Comparison of ENCODE assay signal across 16 cellular contexts in genomic region chr14:90781344-90781761, GRCh38. TPM values are rescaled to one million over a fixed set of nuclear protein-coding genes. Genes with fewer than 3 reads are reported as not detected.
DNase-seq lines count a peak whose midpoint lies in the region; ATAC-seq, FAIRE-seq and TF ChIP-seq lines count a peak whose summit lies in the region.
"Had no signal": no experiment of that assay in that cellular context is flagged by ENCODE, and none has a peak within 500 bp of the region (broad histone marks: within the 10 kb centered on the region; RNA-seq: fewer than 3 reads in every experiment).

No MANE protein-coding gene starts in this region.

- H3K27ac ChIP-seq in upper lobe of right lung = no peak overlapping the region
- H3K27ac ChIP-seq: PC-9, thoracic aorta, VCaP had no signal

- no peak for TF ChIP-seq POLR2A in H54 (IDR thresholded peaks at IDR 0.05; ENCODE audit: low read depth, low read length)

- no peaks in the 10 kb centered on the region for H3K27me3 ChIP-seq in upper lobe of right lung

- H3K4me1 ChIP-seq in upper lobe of right lung = no peaks in the 10 kb centered on the region

- TF ChIP-seq CTCF in upper lobe of right lung (IDR thresholded peaks at IDR 0.05) = no peak

- peak; percentile 78 for FAIRE-seq in H54 (lab: Jason Lieb, UNC)

- intact Hi-C loops in upper lobe of right lung (cut with DNase I) = no loop called here

- ATAC-seq in upper lobe of right lung = no peak
- ATAC-seq: CD8-positive, alpha-beta T cell; natural killer cell treated with Interleukin-12 subunit alpha and Interleukin-12 subunit beta and Interleukin-15 and Interleukin-18, amount 100 ng/mL, for 72 hours had no signal

- no peak overlapping the region for H3K4me3 ChIP-seq in upper lobe of right lung
- H3K4me3 ChIP-seq: PC-9, thoracic aorta had no signal

- peaks cover 9% of the 10 kb centered on the region for H3K36me3 ChIP-seq in upper lobe of right lung

- H3K9me3 ChIP-seq in upper lobe of right lung = no peaks in the 10 kb centered on the region
- H3K9me3 ChIP-seq: thoracic aorta had no signal

- no peak for DNase-seq in H54 (ENCODE audit: insufficient read length, low spot score)
- peak; percentile 92 for DNase-seq in amniotic epithelial cell (ENCODE audit: low read depth)
- DNase-seq in fibroblast of peridontal ligament (ENCODE audit: extremely low read depth) = peak; percentile 69
- DNase-seq in upper lobe of right lung = peak; percentile 36
- DNase-seq in medulla oblongata (ENCODE audit: extremely low spot score) = no peak
- no peak for DNase-seq in ureter (ENCODE audit: low spot score)
- no peak for DNase-seq in SKM-1 treated with dmso at 0.1 percent for 144 hours (lab: John Stamatoyannopoulos, UW; ENCODE audit: unreplicated experiment)
- DNase-seq: activated CD8-positive, alpha-beta memory T cell treated with anti-CD3 and anti-CD28 coated beads for 24 hours; activated gamma-delta T cell; CD8-positive, alpha-beta T cell; NCI-H1417; stimulated activated CD8-positive, alpha-beta memory T cell treated with anti-CD3 and anti-CD28 coated beads, Interleukin-4, amount 100 ng/mL, for 48 hours had no signal

RNA-seq across cellular contexts. Expression of gene TTC7B, which starts 34.9 kb away (rescaled TPM):
- total RNA-seq in upper lobe of right lung (41.5 TPM), ureter (68.8 TPM)

Comparison
In these comparisons a context has a peak if more than half of its experiments do, and no peak if none do; other contexts are left out.
1. DNase-seq: peak in amniotic epithelial cell (single experiment), fibroblast of peridontal ligament (single experiment) and upper lobe of right lung (single experiment); none in H54 (single experiment), medulla oblongata (single experiment), ureter (single experiment) and SKM-1 treated with dmso at 0.1 percent for 144 hours (single experiment).